29 cellular contexts compared by ENCODE assay signal in the genomic region with DNA sequence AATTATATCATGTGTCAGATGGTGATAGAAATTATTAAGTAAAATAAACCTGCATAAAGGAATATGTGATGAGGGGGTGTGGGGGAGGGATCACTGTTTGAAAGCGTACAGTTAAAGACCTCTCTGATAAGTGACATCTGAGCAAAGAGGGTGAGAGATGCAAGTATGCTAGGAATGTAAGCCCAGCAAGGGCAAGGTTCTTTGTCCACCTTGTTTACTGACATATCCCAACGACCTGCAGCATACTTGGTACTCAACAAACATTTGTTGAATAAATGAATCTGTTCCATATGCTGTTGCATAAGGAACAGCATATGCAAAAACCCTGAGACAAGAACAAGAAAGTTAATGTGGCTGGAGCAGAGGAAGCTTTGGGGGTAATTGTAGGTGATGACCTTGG.
"Had no signal": no experiment of that assay in that cellular context is flagged by ENCODE, and none has a peak within 500 bp of the region (broad histone marks: within the 10 kb centered on the region; RNA-seq: fewer than 3 reads in every experiment).

No MANE protein-coding gene starts in this region.

- H3K4me2 ChIP-seq: neural progenitor cell had no signal

- H3K27ac Mint-ChIP-seq: memory B cell; mesothelial cell of epicardium; naive thymus-derived CD4-positive, alpha-beta T cell; nephron; neural progenitor cell; progenitor cell of endocrine pancreas; stimulated activated effector memory CD8-positive, alpha-beta T cell treated with anti-CD3 and anti-CD28 coated beads, Interleukin-12 subunit alpha, Interleukin-12 subunit beta, amount 100 ng/mL, for 72 hours; type B pancreatic cell had no signal

- H3K4me3 Mint-ChIP-seq: memory B cell; mesothelial cell of epicardium; naive thymus-derived CD4-positive, alpha-beta T cell; nephron; neural progenitor cell; stimulated activated effector memory CD8-positive, alpha-beta T cell treated with anti-CD3 and anti-CD28 coated beads, Interleukin-12 subunit alpha, Interleukin-12 subunit beta, amount 100 ng/mL, for 72 hours; type B pancreatic cell had no signal

- H3K36me3 ChIP-seq: esophagus squamous epithelium, heart right ventricle, neural progenitor cell, sigmoid colon, stomach, tibial artery had no signal

- H3K4me3 ChIP-seq: coronary artery, esophagus squamous epithelium, heart right ventricle, lung, mucosa of descending colon, neural progenitor cell, sigmoid colon, stomach, testis, tibial artery had no signal

- H3K27me3 ChIP-seq: neural progenitor cell, sigmoid colon, stomach, testis had no signal

- H3K36me3 Mint-ChIP-seq: memory B cell; mesothelial cell of epicardium; neural progenitor cell; stimulated activated effector memory CD8-positive, alpha-beta T cell treated with anti-CD3 and anti-CD28 coated beads, Interleukin-12 subunit alpha, Interleukin-12 subunit beta, amount 100 ng/mL, for 72 hours; type B pancreatic cell had no signal

- H3K4me1 ChIP-seq: parathyroid adenoma, testis, tibial artery had no signal

- H3K79me2 ChIP-seq: parathyroid adenoma had no signal

- DNase-seq: dermis blood vessel endothelial cell; effector memory CD4-positive, alpha-beta T cell; erythroblast; esophagus squamous epithelium; foreskin melanocyte; glutamatergic neuron; heart right ventricle; hippocampal formation; kidney; mucosa of descending colon; naive thymus-derived CD4-positive, alpha-beta T cell; sigmoid colon; stimulated activated CD4-positive, alpha-beta T cell treated with anti-CD3 and anti-CD28 coated beads, Interleukin-2, amount 100 ng/mL, for 24 hours; stimulated activated CD4-positive, alpha-beta T cell treated with anti-CD3 and anti-CD28 coated beads, Interleukin-4, amount 100 ng/mL, for 24 hours; stimulated activated naive CD4-positive, alpha-beta T cell treated with Interleukin-2 at 50 U/mL for 16 hours; stomach; testis; tibial artery had no signal

- H3K9me3 Mint-ChIP-seq: memory B cell; mesothelial cell of epicardium; nephron; neural progenitor cell; stimulated activated effector memory CD8-positive, alpha-beta T cell treated with anti-CD3 and anti-CD28 coated beads, Interleukin-12 subunit alpha, Interleukin-12 subunit beta, amount 100 ng/mL, for 72 hours; type B pancreatic cell had no signal

- H3K27ac ChIP-seq: coronary artery, esophagus squamous epithelium, heart right ventricle, neural progenitor cell, parathyroid adenoma, sigmoid colon, stomach, testis, tibial artery had no signal

- ATAC-seq: heart right ventricle; left lobe of liver; mucosa of descending colon; naive thymus-derived CD4-positive, alpha-beta T cell; stimulated activated effector memory CD8-positive, alpha-beta T cell treated with anti-CD3 and anti-CD28 coated beads, Interleukin-12 subunit alpha, Interleukin-12 subunit beta, amount 100 ng/mL, for 72 hours had no signal

- H3K9ac ChIP-seq: neural progenitor cell, parathyroid adenoma had no signal

- H3K9me3 ChIP-seq: esophagus squamous epithelium, heart right ventricle, mucosa of descending colon, sigmoid colon, stomach, testis, tibial artery had no signal

- H2AFZ ChIP-seq: neural progenitor cell, parathyroid adenoma had no signal
